Comparison of ENCODE assay signal across 8 cellular contexts in the genomic region with DNA sequence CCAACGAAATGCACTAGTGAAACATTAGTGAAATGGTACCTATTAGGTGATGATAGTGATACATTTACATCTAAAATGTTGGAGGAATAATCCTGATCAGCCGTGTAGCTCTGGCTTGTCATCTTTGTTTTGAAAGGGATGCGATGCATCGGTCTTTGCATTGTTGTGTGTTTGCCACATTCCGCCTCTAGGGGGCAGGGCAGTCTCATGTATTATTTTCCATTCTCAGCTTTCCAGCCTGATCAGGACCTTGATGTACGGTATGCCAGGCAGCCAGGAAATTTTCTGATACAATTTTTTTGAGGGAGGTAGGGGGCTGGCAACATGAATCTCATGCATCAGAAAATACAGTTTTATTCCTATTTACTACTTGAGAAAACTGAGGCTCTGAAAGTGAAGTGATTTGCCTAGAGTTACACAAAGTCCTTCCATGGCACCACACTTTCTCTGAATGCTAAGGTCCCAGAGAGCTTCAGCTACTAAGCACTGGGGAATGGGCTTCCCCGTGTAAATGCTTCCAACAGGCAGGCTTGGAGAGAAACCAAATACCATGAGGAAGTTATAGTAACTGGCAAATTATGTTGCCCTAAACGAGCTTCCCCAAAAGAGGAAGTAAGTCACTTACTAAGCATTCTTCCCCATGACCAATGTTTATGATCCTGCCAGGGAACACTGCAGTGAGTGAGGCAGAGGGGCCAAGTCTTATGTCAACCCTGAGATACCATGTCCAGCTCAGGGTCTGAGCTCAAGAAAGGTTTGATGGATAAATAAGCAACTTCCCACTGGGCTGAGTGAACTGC. TPM values are rescaled to one million over a fixed set of nuclear protein-coding genes. Genes with fewer than 3 reads are reported as not detected.
DNase-seq lines count a peak whose midpoint lies in the region; ATAC-seq and TF ChIP-seq lines count a peak whose summit lies in the region.

No MANE protein-coding gene starts in this region.

- intact Hi-C loops in left colon (cut with DNase I, micrococcal nuclease): loop anchor here in 1 of 2 donors (10.0 kb wide), 1 partner anchor 122 kb away; the partner anchor contains the start of gene HSD17B10

- peak; percentile 64 for ATAC-seq in GM18517 (IDR thresholded peaks at IDR 0.05; ENCODE audit: unreplicated experiment)
- peak; percentile 80 for ATAC-seq in left colon
- ATAC-seq in HG03571 (IDR thresholded peaks at IDR 0.05; ENCODE audit: unreplicated experiment): no peak

- H3K4me3 ChIP-seq in AG10803 (ENCODE audit: low read length): no peak overlapping the region

- DNase-seq in AG10803 (ENCODE audit: low read depth): peak; percentile 43
- DNase-seq in NCI-H1694 treated with DMSO at 0.1 percent for 48 hours (lab: John Stamatoyannopoulos, UW): peak; percentile 23
- peak; percentile 45 for DNase-seq in activated CD4-positive, CD25-positive, alpha-beta regulatory T cell treated with anti-CD3 and anti-CD28 coated beads, Interleukin-2, amount 50 U/mL, for 16 hours (ENCODE audit: low read depth, low spot score)
- DNase-seq in cerebellum (ENCODE audit: low spot score): peak; percentile 68
- peak in 1 of 2 donors; percentile 78 for DNase-seq in left colon
- peak; percentile 34 to 39 for DNase-seq in stimulated activated CD4-positive, alpha-beta T cell treated with anti-CD3 and anti-CD28 coated beads, Interleukin-4, amount 100 ng/mL, for 48 hours (ENCODE audit: low read depth in 2 of 2)

- peak; percentile 67 for TF ChIP-seq CTCF in AG10803 (conservative IDR thresholded peaks at IDR 0.05; ENCODE audit: low read length)

RNA-seq across cellular contexts. Expression of gene IQSEC2, which starts 31.8 kb away (rescaled TPM):
- 10.9 TPM for total RNA-seq in cerebellum
- total RNA-seq in left colon: 10 to 100 TPM; 32.1 to 32.9 TPM
